31 cellular contexts compared by ENCODE assay signal in the genomic region with DNA sequence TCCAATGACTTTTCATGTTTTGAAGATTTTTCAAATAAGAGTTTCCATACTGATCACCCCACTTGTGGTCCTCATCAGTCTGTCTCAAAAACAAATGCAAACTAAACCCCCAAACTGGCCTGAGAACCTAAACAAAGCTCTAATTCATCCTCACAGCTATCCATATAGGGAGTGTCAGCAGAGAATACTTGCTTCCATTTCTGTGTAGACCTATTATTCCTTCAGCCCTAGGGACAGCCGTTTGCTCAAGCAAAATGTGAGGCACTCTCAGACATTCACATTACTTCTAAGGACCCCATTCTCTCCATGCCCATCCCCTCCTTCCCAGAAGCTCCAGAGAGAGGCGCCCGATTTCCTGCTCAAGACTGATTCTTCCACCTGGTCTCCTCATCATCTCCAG.
"Had no signal": no experiment of that assay in that cellular context is flagged by ENCODE, and none has a peak within 500 bp of the region (broad histone marks: within the 10 kb centered on the region; RNA-seq: fewer than 3 reads in every experiment).

No MANE protein-coding gene starts in this region.

- H3K4me2 ChIP-seq: hepatocyte had no signal

- ATAC-seq: activated CD4-positive, CD25-positive, alpha-beta regulatory T cell treated with anti-CD3 and anti-CD28 coated beads, Interleukin-2, amount 50 U/mL, for 24 hours; gastrocnemius medialis; natural killer cell; right cardiac atrium had no signal

- H3K27ac ChIP-seq: ascending aorta, gastrocnemius medialis, hepatocyte, thoracic aorta, WERI-Rb-1 had no signal

- H3K9me3 Mint-ChIP-seq: activated naive CD4-positive, alpha-beta T cell treated with anti-CD3 and anti-CD28 coated beads, Interleukin-2, amount 10 ng/mL, durations not matched to agents 7 days and 5 days; memory B cell; natural killer cell had no signal

- FAIRE-seq: colon, kidney, urothelium cell line had no signal

- H3K4me1 ChIP-seq: ascending aorta had no signal

- H3K27me3 Mint-ChIP-seq: brain, memory B cell had no signal

- H3K36me3 ChIP-seq: WERI-Rb-1 had no signal

- H3K4me3 Mint-ChIP-seq: activated naive CD4-positive, alpha-beta T cell treated with anti-CD3 and anti-CD28 coated beads, Interleukin-2, amount 10 ng/mL, durations not matched to agents 7 days and 5 days; activated naive CD8-positive, alpha-beta T cell treated with anti-CD3 and anti-CD28 coated beads, Interleukin-2, amount 10 ng/mL, durations not matched to agents 7 days and 5 days; activated T-helper 1 cell treated with anti-CD3 and anti-CD28 coated beads, Interleukin-12 subunit alpha, Interleukin-12 subunit beta, Interleukin-2, Interleukin-4 antibody, amounts not matched to agents 30 ng/mL and 10 ng/mL and 1 ng/mL, durations not matched to agents 14 hours and 24 hours and 36 hours; brain; memory B cell; natural killer cell; T-helper 1 cell treated with Interleukin-12 subunit alpha and Interleukin-12 subunit beta and Interleukin-4 antibody, amounts not matched to agents 30 μg/mL and 1 μg/mL, for 36 hours had no signal

- H3K4me1 Mint-ChIP-seq: memory B cell had no signal

- H3K4me3 ChIP-seq: ascending aorta, gastrocnemius medialis, hepatocyte, thoracic aorta had no signal

- H3K36me3 Mint-ChIP-seq: activated naive CD4-positive, alpha-beta T cell treated with anti-CD3 and anti-CD28 coated beads, Interleukin-2, amount 10 ng/mL, durations not matched to agents 7 days and 5 days; natural killer cell had no signal

- H3K27ac Mint-ChIP-seq: activated naive CD4-positive, alpha-beta T cell treated with anti-CD3 and anti-CD28 coated beads, Interleukin-2, amount 10 ng/mL, durations not matched to agents 7 days and 5 days; activated naive CD8-positive, alpha-beta T cell treated with anti-CD3 and anti-CD28 coated beads, Interleukin-2, amount 10 ng/mL, durations not matched to agents 7 days and 5 days; memory B cell; natural killer cell; T-helper 1 cell treated with Interleukin-12 subunit alpha and Interleukin-12 subunit beta and Interleukin-4 antibody, amounts not matched to agents 30 μg/mL and 1 μg/mL, for 36 hours had no signal

- DNase-seq: activated CD4-positive, alpha-beta T cell treated with anti-CD3 and anti-CD28 coated beads for 48 hours; activated CD4-positive, alpha-beta T cell treated with anti-CD3 and anti-CD28 coated beads, Interleukin-2, amount 50 U/mL, for 48 hours; activated CD8-positive, alpha-beta memory T cell treated with anti-CD3 and anti-CD28 coated beads, Interleukin-2, amount 50 U/mL, for 4 hours; activated gamma-delta T cell; activated naive CD4-positive, alpha-beta T cell treated with anti-CD3 and anti-CD28 coated beads, Interleukin-2, amount 10 ng/mL, durations not matched to agents 7 days and 5 days; activated naive CD8-positive, alpha-beta T cell treated with anti-CD3 and anti-CD28 coated beads, Interleukin-2, amount 10 ng/mL, durations not matched to agents 7 days and 5 days; activated T-cell treated with anti-CD3 and anti-CD28 coated beads, Interleukin-2, amount 50 U/mL, for 1 hour; central memory CD4-positive, alpha-beta T cell; dermis blood vessel endothelial cell; effector memory CD4-positive, alpha-beta T cell; gastrocnemius medialis; kidney; natural killer cell; posterior cingulate gyrus; right cardiac atrium; stimulated activated CD4-positive, alpha-beta T cell treated with anti-CD3 and anti-CD28 coated beads, Interleukin-15, amount 100 ng/mL, for 24 hours; stimulated activated CD4-positive, alpha-beta T cell treated with anti-CD3 and anti-CD28 coated beads, Interleukin-2, amount 100 ng/mL, for 24 hours; stimulated activated naive CD4-positive, alpha-beta T cell; T1000; trophoblast cell; WERI-Rb-1 had no signal

- H3K27me3 ChIP-seq: ascending aorta, gastrocnemius medialis, hepatocyte had no signal

- H2AFZ ChIP-seq: hepatocyte had no signal
